Comparison of ENCODE assay signal across 8 cellular contexts in the genomic region with DNA sequence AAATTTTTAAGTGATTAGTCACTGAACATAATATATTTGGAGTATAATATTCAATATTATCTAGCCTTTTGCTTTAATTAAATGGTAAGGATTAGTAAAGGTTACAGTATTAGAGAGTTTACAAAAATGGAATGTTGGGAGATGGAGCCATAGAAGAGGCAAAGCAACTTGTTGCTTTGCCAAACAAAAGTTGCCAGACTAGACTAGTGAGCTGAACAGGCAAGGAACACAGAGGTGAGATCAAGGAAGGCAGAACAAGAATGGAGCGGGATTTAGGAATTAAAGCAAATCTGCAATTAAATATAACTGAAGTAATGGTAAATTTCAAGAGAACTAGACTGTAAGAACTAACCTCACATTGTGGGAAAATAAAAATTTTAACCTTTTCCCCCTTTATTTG. TPM values are rescaled to one million over a fixed set of nuclear protein-coding genes. Genes with fewer than 3 reads are reported as not detected.
DNase-seq lines count a peak whose midpoint lies in the region; ATAC-seq, FAIRE-seq and TF ChIP-seq lines count a peak whose summit lies in the region.

No MANE protein-coding gene starts in this region.

- peaks cover 48% of the 10 kb centered on the region for H3K4me1 Mint-ChIP-seq in osteocyte (ENCODE audit: unreplicated experiment)

- H3K27ac Mint-ChIP-seq in osteocyte (ENCODE audit: unreplicated experiment): peak overlapping the region; percentile 43

- TF ChIP-seq CTCF in DOHH2 (IDR thresholded peaks at IDR 0.05; ENCODE audit: low read depth, low read length, poor library complexity, severe bottlenecking) (no peak), NB4 (IDR thresholded peaks at IDR 0.05; ENCODE audit: low read depth, low read length) (no peak), bronchial epithelial cell (IDR thresholded peaks at IDR 0.05; ENCODE audit: insufficient read depth, low read length, severe bottlenecking) (no peak), osteocyte (IDR thresholded peaks at IDR 0.05) (no peak)

- H3K36me3 ChIP-seq in DOHH2 (ENCODE audit: control insufficient read depth, low read length) (peaks cover 56% of the 10 kb centered on the region), bronchial epithelial cell (ENCODE audit: control insufficient read depth, insufficient read depth, low read length) (peaks cover 3% of the 10 kb centered on the region)

- no peak for ATAC-seq in HG02938 (IDR thresholded peaks at IDR 0.05; ENCODE audit: unreplicated experiment)
- no peak for ATAC-seq in GM19351 (IDR thresholded peaks at IDR 0.05; ENCODE audit: unreplicated experiment)

- no peak for DNase-seq in NB4 (ENCODE audit: low read depth)
- peak; percentile 44 for DNase-seq in bronchial epithelial cell (ENCODE audit: low read depth)
- DNase-seq in osteocyte (ENCODE audit: extremely low spot score, unreplicated experiment): no peak
- no peak for DNase-seq in cortex of kidney (lab: John Stamatoyannopoulos, UW)
- DNase-seq in nucleus accumbens (lab: John Stamatoyannopoulos, UW): no peak

- no peak for TF ChIP-seq POLR2A in NB4 (IDR thresholded peaks at IDR 0.05; ENCODE audit: extremely low read depth, insufficient read length)

- H3K9me2 ChIP-seq in DOHH2 (replicated peaks; ENCODE audit: control insufficient read depth, low read length): no peaks in the 10 kb centered on the region

- no peak overlapping the region for H3K27ac ChIP-seq in DOHH2 (ENCODE audit: low read depth, low read length)

- H3K79me2 ChIP-seq in DOHH2 (ENCODE audit: control insufficient read depth, low read length): peaks cover 66% of the 10 kb centered on the region

- H3K27me3 ChIP-seq in DOHH2 (ENCODE audit: control insufficient read depth, low read length) (no peaks in the 10 kb centered on the region), bronchial epithelial cell (ENCODE audit: control insufficient read depth, insufficient read depth, low read length) (no peaks in the 10 kb centered on the region)

- H3K4me3 Mint-ChIP-seq in osteocyte (ENCODE audit: unreplicated experiment): peak overlapping the region; percentile 27

- H3F3A ChIP-seq in DOHH2 (ENCODE audit: control insufficient read depth, insufficient read depth): peaks cover 56% of the 10 kb centered on the region

- FAIRE-seq in bronchial epithelial cell (lab: Jason Lieb, UNC): no peak

- H3K36me3 Mint-ChIP-seq in osteocyte (ENCODE audit: unreplicated experiment): peaks cover 36% of the 10 kb centered on the region

- peaks cover 37% of the 10 kb centered on the region for H4K20me1 ChIP-seq in DOHH2 (ENCODE audit: control insufficient read depth, insufficient read depth, low read depth, low read length)

- H3K27me3 Mint-ChIP-seq in osteocyte (ENCODE audit: unreplicated experiment): no peaks in the 10 kb centered on the region

- H3K9me3 ChIP-seq in DOHH2 (ENCODE audit: control insufficient read depth, insufficient read depth, low read length): no peaks in the 10 kb centered on the region

- peak overlapping the region; percentile 32 for H3K4me3 ChIP-seq in DOHH2 (ENCODE audit: low read length)
- peak overlapping the region; percentile 97 for H3K4me3 ChIP-seq in NB4 (ENCODE audit: low read depth, low read length)
- H3K4me3 ChIP-seq in bronchial epithelial cell (ENCODE audit: low read depth, low read length): peak overlapping the region; percentile 12

- peaks cover 40% of the 10 kb centered on the region for H3K4me1 ChIP-seq in DOHH2 (ENCODE audit: control insufficient read depth, low read length)

- H3K4me2 ChIP-seq in DOHH2 (ENCODE audit: low read length): peak overlapping the region; percentile 66

- H3K9me3 Mint-ChIP-seq in osteocyte (ENCODE audit: unreplicated experiment): no peaks in the 10 kb centered on the region

RNA-seq across cellular contexts. Expression of a gene that starts 5.1 kb away (rescaled TPM):
- total RNA-seq in bronchial epithelial cell: 83.2 and 90.0 TPM in 2 replicates
- 53.4 and 55.2 TPM in 2 replicates for total RNA-seq in osteocyte

RNA-seq across cellular contexts. Expression of a gene that starts 45.4 kb away (rescaled TPM):
- 30.3 and 45.8 TPM in 2 replicates for total RNA-seq in bronchial epithelial cell
- 61.4 and 71.3 TPM in 2 replicates for total RNA-seq in osteocyte

Comparison
In these comparisons a context has a peak if more than half of its experiments do, and no peak if none do; other contexts are left out.
1. H3K4me3 ChIP-seq: peak in every context shown above with its lines; median percentile 97 in NB4; 32 in DOHH2; 12 in bronchial epithelial cell.